8 cellular contexts compared by ENCODE assay signal in genomic region chr5:140632366-140633080, GRCh38. TPM values are rescaled to one million over a fixed set of nuclear protein-coding genes. Genes with fewer than 3 reads are reported as not detected.
A peak's percentile ranks its signal among the peaks of the same experiment; 100 is the strongest.
DNase-seq lines count a peak whose midpoint lies in the region; ATAC-seq and TF ChIP-seq lines count a peak whose summit lies in the region.

No MANE protein-coding gene starts in this region.

- H3K27ac Mint-ChIP-seq in osteocyte (ENCODE audit: unreplicated experiment), result no peak overlapping the region

- no peaks in the 10 kb centered on the region for H3K9me3 Mint-ChIP-seq in osteocyte (ENCODE audit: unreplicated experiment)

- H3K4me3 Mint-ChIP-seq in osteocyte (ENCODE audit: unreplicated experiment), result no peak overlapping the region

- H3K27ac ChIP-seq in ectodermal cell (ENCODE audit: insufficient read depth, low read depth, low read length, poor library complexity, severe bottlenecking) (no peak overlapping the region), subcutaneous abdominal adipose tissue (ENCODE audit: low read depth, low read length) (peak overlapping the region; percentile 80)

- H3K4me1 ChIP-seq in ectodermal cell (ENCODE audit: control insufficient read depth, insufficient read depth, low read length), result no peaks in the 10 kb centered on the region
- H3K4me1 ChIP-seq in mononuclear cell (ENCODE audit: insufficient read depth, low read length), result peaks cover 63% of the 10 kb centered on the region
- H3K4me1 ChIP-seq in subcutaneous abdominal adipose tissue (ENCODE audit: control insufficient read depth in 5 of 5, insufficient read depth in 5 of 5, low read length in 5 of 5), result peaks cover 4 to 28% (median 24%) of the 10 kb centered on the region in 5 donors

- peak; percentile 50 for ATAC-seq in GM19043 (IDR thresholded peaks at IDR 0.05; ENCODE audit: low read depth, unreplicated experiment)
- ATAC-seq in HG03520 (IDR thresholded peaks at IDR 0.05; ENCODE audit: unreplicated experiment), result peak; percentile 49

- peaks cover 45% of the 10 kb centered on the region for H3K27me3 ChIP-seq in ectodermal cell (ENCODE audit: control insufficient read depth, insufficient read depth, low read length, poor library complexity, severe bottlenecking)
- peaks cover 3% of the 10 kb centered on the region for H3K27me3 ChIP-seq in mononuclear cell (ENCODE audit: insufficient read depth, low read length)
- H3K27me3 ChIP-seq in subcutaneous abdominal adipose tissue (ENCODE audit: control insufficient read depth in 5 of 5, insufficient read depth in 4 of 5, low read length in 5 of 5), result no peaks in the 10 kb centered on the region

- H3K36me3 ChIP-seq in ectodermal cell (ENCODE audit: control insufficient read depth, insufficient read depth, low read length) (no peaks in the 10 kb centered on the region), subcutaneous abdominal adipose tissue (ENCODE audit: control insufficient read depth in 5 of 5, insufficient read depth in 5 of 5, low read length in 5 of 5) (no peaks in the 10 kb centered on the region)

- H3K27me3 Mint-ChIP-seq in osteocyte (ENCODE audit: unreplicated experiment), result no peaks in the 10 kb centered on the region

- H3K4me1 Mint-ChIP-seq in osteocyte (ENCODE audit: unreplicated experiment), result no peaks in the 10 kb centered on the region

- peak overlapping the region; percentile 24 to 87 (median 61) for H3K9ac ChIP-seq in subcutaneous abdominal adipose tissue (ENCODE audit: low read length in 5 of 5)

- no peaks in the 10 kb centered on the region for H3K36me3 Mint-ChIP-seq in osteocyte (ENCODE audit: unreplicated experiment)

- WGBS in ectodermal cell, 2 experiments, result 31 to 35% methylated on average over 56 of the region's 56 CpGs

- peak overlapping the region; percentile 15 for H3K4me3 ChIP-seq in ectodermal cell (ENCODE audit: insufficient read depth, low read depth, low read length)
- peak overlapping the region; percentile 61 for H3K4me3 ChIP-seq in mononuclear cell (ENCODE audit: low read length)
- H3K4me3 ChIP-seq in subcutaneous abdominal adipose tissue (ENCODE audit: low read depth in 1 of 5, low read length in 5 of 5), result peak overlapping the region; percentile 73 to 92 (median 84)

- TF ChIP-seq CTCF in osteocyte (IDR thresholded peaks at IDR 0.05), result no peak

- H3K9me3 ChIP-seq in ectodermal cell (ENCODE audit: control insufficient read depth, low read length) (no peaks in the 10 kb centered on the region), mononuclear cell (ENCODE audit: low read depth, low read length) (no peaks in the 10 kb centered on the region), subcutaneous abdominal adipose tissue (ENCODE audit: control insufficient read depth in 5 of 5, low read length in 5 of 5) (peaks cover 0 to 6% (median 0%) of the 10 kb centered on the region in 5 donors)

- DNase-seq in AG08396 (ENCODE audit: low spot score) (peak; percentile 41), osteocyte (ENCODE audit: extremely low spot score, unreplicated experiment) (no peak)
- DNase-seq in activated CD4-positive, alpha-beta T cell treated with anti-CD3 and anti-CD28 coated beads, Interleukin-2, amount 50 U/mL, for 4 hours, result peak; percentile 41 to 48

RNA-seq across cellular contexts. Expression of gene CD14, which starts 0.5 kb away (rescaled TPM):
- 0.76 TPM for polyA plus RNA-seq in ectodermal cell (2013, experiment 1 of 4)
- 0.14 TPM for polyA plus RNA-seq in ectodermal cell (2013, experiment 2 of 4)
- polyA plus RNA-seq in ectodermal cell (2013, experiment 3 of 4), result not detected
- 0.16 TPM for polyA plus RNA-seq in ectodermal cell (2013, experiment 4 of 4)
- total RNA-seq in mononuclear cell, result 138 TPM
- total RNA-seq in osteocyte, result not detected in 2 replicates

RNA-seq across cellular contexts. Expression of gene TMCO6, which starts 6.7 kb away (rescaled TPM):
- polyA plus RNA-seq in ectodermal cell (2013, experiment 1 of 4), result 32.5 TPM
- polyA plus RNA-seq in ectodermal cell (2013, experiment 2 of 4), result 26.6 TPM
- 25.6 TPM for polyA plus RNA-seq in ectodermal cell (2013, experiment 3 of 4)
- 26.5 TPM for polyA plus RNA-seq in ectodermal cell (2013, experiment 4 of 4)
- 13.7 TPM for total RNA-seq in mononuclear cell
- total RNA-seq in osteocyte, result 10.4 and 10.5 TPM in 2 replicates

RNA-seq across cellular contexts. Expression of gene NDUFA2, which starts 14.9 kb away (rescaled TPM):
- polyA plus RNA-seq in ectodermal cell (2013, experiment 1 of 4), result 91.3 TPM
- 85.1 TPM for polyA plus RNA-seq in ectodermal cell (2013, experiment 2 of 4)
- polyA plus RNA-seq in ectodermal cell (2013, experiment 3 of 4), result 100 TPM
- polyA plus RNA-seq in ectodermal cell (2013, experiment 4 of 4), result 106 TPM
- total RNA-seq in mononuclear cell (43.2 TPM), osteocyte (44.5 and 50.2 TPM in 2 replicates)

RNA-seq across cellular contexts. Expression of gene IK, which starts 15.1 kb away (rescaled TPM):
- polyA plus RNA-seq in ectodermal cell (2013, experiment 1 of 4), result 104 TPM
- polyA plus RNA-seq in ectodermal cell (2013, experiment 2 of 4), result 115 TPM
- polyA plus RNA-seq in ectodermal cell (2013, experiment 3 of 4), result 88.1 TPM
- polyA plus RNA-seq in ectodermal cell (2013, experiment 4 of 4), result 109 TPM
- 180 TPM for total RNA-seq in mononuclear cell
- 86.5 and 89.9 TPM in 2 replicates for total RNA-seq in osteocyte

RNA-seq across cellular contexts. Expression of gene WDR55, which starts 32.2 kb away (rescaled TPM):
- 17.9 TPM for polyA plus RNA-seq in ectodermal cell (2013, experiment 1 of 4)
- 18.8 TPM for polyA plus RNA-seq in ectodermal cell (2013, experiment 2 of 4)
- polyA plus RNA-seq in ectodermal cell (2013, experiment 3 of 4), result 15.6 TPM
- 17.2 TPM for polyA plus RNA-seq in ectodermal cell (2013, experiment 4 of 4)
- 11.8 TPM for total RNA-seq in mononuclear cell
- total RNA-seq in osteocyte, result 28.3 and 28.9 TPM in 2 replicates

Comparison
In these comparisons a context has a peak if more than half of its experiments do, and no peak if none do; other contexts are left out.
1. H3K4me3 ChIP-seq: peak in every context shown above with its lines; median percentile 84 in subcutaneous abdominal adipose tissue; 61 in mononuclear cell; 15 in ectodermal cell.
2. RNA of gene CD14, which starts 0.5 kb away (total RNA-seq): 138 TPM in mononuclear cell (single experiment); not detected in osteocyte; every median in the first group is over 100 times any median in the second.